8 cellular contexts compared by ENCODE assay signal in the genomic region with DNA sequence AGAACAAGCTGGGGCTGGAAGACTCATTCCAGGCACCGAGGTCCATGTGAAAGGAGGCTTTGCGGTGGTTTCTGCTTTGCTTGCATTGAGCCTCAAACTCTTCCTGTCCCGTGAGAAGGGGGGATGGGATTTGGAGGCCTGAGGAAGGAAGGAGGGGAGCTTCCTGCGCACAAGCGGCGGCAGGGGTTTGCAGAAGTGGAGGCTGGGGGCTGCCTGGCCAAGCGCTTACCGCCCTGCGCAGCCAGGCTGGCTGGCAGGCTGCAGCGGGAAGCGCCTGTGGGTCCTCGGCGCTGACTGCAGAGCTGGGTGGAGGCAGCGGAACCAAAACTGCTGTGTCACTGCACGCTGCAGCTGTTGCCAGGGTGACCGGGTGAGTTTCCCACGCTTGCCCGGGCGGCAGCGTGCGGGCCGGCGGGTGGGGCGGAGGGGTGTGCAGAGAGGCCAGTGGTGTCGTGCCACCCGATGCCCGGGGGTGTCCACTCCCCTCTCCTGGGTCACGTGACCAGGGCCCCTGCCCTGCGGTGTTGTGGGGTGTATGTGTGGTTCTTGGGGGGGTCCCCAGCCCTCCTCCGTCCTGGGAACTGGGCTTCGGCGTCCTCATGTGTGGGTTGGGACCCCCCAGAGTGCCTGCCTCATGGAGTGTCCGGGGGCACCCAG.
DNase-seq lines count a peak whose midpoint lies in the region; ATAC-seq and TF ChIP-seq lines count a peak whose summit lies in the region.

No MANE protein-coding gene starts in this region.

- in situ Hi-C loops in transverse colon (cut with MboI; ENCODE audit: low pct_ligation_motif_present in 1 of 4, low pct_unique_long_range_greater_than_20kb in 1 of 4, low sequenced_read_pairs in 3 of 4) = no loop called here

- ATAC-seq in GM21619 (IDR thresholded peaks at IDR 0.05; ENCODE audit: unreplicated experiment) = peak; percentile 71
- peak; percentile 85 for ATAC-seq in activated naive CD8-positive, alpha-beta T cell treated with anti-CD3 and anti-CD28 coated beads, Interleukin-2, amount 10 ng/mL, durations not matched to agents 7 days and 5 days (ENCODE audit: low read depth)

- peak overlapping the region; percentile 38 to 76 (median 70) for H3K27ac ChIP-seq in transverse colon

- intact Hi-C loops in cardiac septum (cut with DNase I) (loop anchor here (5.0 kb wide), 1 partner anchor 40 kb away; no protein-coding TSS in a partner anchor), posterior vena cava (cut with DNase I) (no loop called here), transverse colon (cut with DNase I; ENCODE audit: low total_unique reads) (no loop called here)

- no peak for TF ChIP-seq CTCF in transverse colon (IDR thresholded peaks at IDR 0.05)

- no peak for TF ChIP-seq EP300 in transverse colon (IDR thresholded peaks at IDR 0.05; ENCODE audit: low read depth)

- H3K9me3 ChIP-seq in transverse colon = no peaks in the 10 kb centered on the region

- H3K4me3 ChIP-seq in transverse colon = peak overlapping the region in 2 of 4 donors; percentile 18 to 32

- H3K4me1 ChIP-seq in transverse colon = peaks cover 42 to 84% (median 73%) of the 10 kb centered on the region in 4 donors

- peak overlapping the region; percentile 13 for H3K27ac Mint-ChIP-seq in activated naive CD8-positive, alpha-beta T cell treated with anti-CD3 and anti-CD28 coated beads, Interleukin-2, amount 10 ng/mL, durations not matched to agents 7 days and 5 days

- 24% methylated on average over 31 of the region's 33 CpGs; no CpG with 5 or more reads in 1 of the 2 donors for WGBS in transverse colon (ENCODE audit: low coverage in 1 of 2), 2 donors

- peaks cover 0 to 2% (median 0%) of the 10 kb centered on the region in 4 donors for H3K36me3 ChIP-seq in transverse colon

- peaks cover 25% of the 10 kb centered on the region for H3K4me1 Mint-ChIP-seq in activated naive CD8-positive, alpha-beta T cell treated with anti-CD3 and anti-CD28 coated beads, Interleukin-2, amount 10 ng/mL, durations not matched to agents 7 days and 5 days

- H3K36me3 Mint-ChIP-seq in activated naive CD8-positive, alpha-beta T cell treated with anti-CD3 and anti-CD28 coated beads, Interleukin-2, amount 10 ng/mL, durations not matched to agents 7 days and 5 days = no peaks in the 10 kb centered on the region

- no peaks in the 10 kb centered on the region for H3K27me3 ChIP-seq in transverse colon

- H3K27me3 Mint-ChIP-seq in activated naive CD8-positive, alpha-beta T cell treated with anti-CD3 and anti-CD28 coated beads, Interleukin-2, amount 10 ng/mL, durations not matched to agents 7 days and 5 days = peaks cover 12% of the 10 kb centered on the region

- H3K4me3 Mint-ChIP-seq in activated naive CD8-positive, alpha-beta T cell treated with anti-CD3 and anti-CD28 coated beads, Interleukin-2, amount 10 ng/mL, durations not matched to agents 7 days and 5 days = peak overlapping the region; percentile 73

- TF ChIP-seq POLR2A in transverse colon (IDR thresholded peaks at IDR 0.05) = no peak

- no peaks in the 10 kb centered on the region for H3K9me3 Mint-ChIP-seq in activated naive CD8-positive, alpha-beta T cell treated with anti-CD3 and anti-CD28 coated beads, Interleukin-2, amount 10 ng/mL, durations not matched to agents 7 days and 5 days

- DNase-seq in DMS53 treated with DMSO at 0.1 percent for 48 hours (lab: John Stamatoyannopoulos, UW; ENCODE audit: unreplicated experiment) = peak; percentile 75
- peak; percentile 89 for DNase-seq in LHCN-M2 (ENCODE audit: low read depth)
- DNase-seq in SKM-1 treated with dmso at 0.1 percent for 144 hours (lab: John Stamatoyannopoulos, UW; ENCODE audit: unreplicated experiment) = peak; percentile 96
- DNase-seq in activated naive CD8-positive, alpha-beta T cell treated with anti-CD3 and anti-CD28 coated beads, Interleukin-2, amount 10 ng/mL, durations not matched to agents 7 days and 5 days = peak; percentile 82
- peak; percentile 98 for DNase-seq in cardiac septum (ENCODE audit: low spot score)
- peak; percentile 98 for DNase-seq in posterior vena cava (ENCODE audit: low spot score)
- peak; percentile 89 for DNase-seq in transverse colon

- POLR2A ChIA-PET in activated naive CD8-positive, alpha-beta T cell treated with anti-CD3 and anti-CD28 coated beads, Interleukin-2, amount 10 ng/mL, durations not matched to agents 7 days and 5 days (lab: Charles Lee) = interaction anchor here (1.0 to 1.7 kb wide), 3 partner anchors 11 to 22 kb away, joined by 3 to 13 read pairs (median 8); no protein-coding TSS in a partner anchor
